Comparison of ENCODE assay signal across 1 cellular context in genomic region chr4:71338846-71339593, GRCh38.
TF ChIP-seq lines count a peak whose summit lies in the region.

SLC4A4 (plus strand) TSS chr4:71339020.

TF ChIP-seq in H1, 55 proteins besides CTCF, POLR2A, EP300 and RAD21 (continued from another document):
- TF ChIP-seq TBP (IDR thresholded peaks at IDR 0.05; ENCODE audit: low read depth, low read length) = no peak
- TF ChIP-seq GTF2F1 (IDR thresholded peaks at IDR 0.05; ENCODE audit: borderline replicate concordance, low read depth, low read length) = no peak
- TF ChIP-seq NANOG (IDR thresholded peaks at IDR 0.05; ENCODE audit: insufficient read depth, low read depth, low read length, poor library complexity, severe bottlenecking) = no peak
- no peak for TF ChIP-seq TEAD4 (IDR thresholded peaks at IDR 0.05; ENCODE audit: low read depth, low read length)
- no peak for TF ChIP-seq JUN (IDR thresholded peaks at IDR 0.05; ENCODE audit: low read depth, low read length)
- no peak for TF ChIP-seq CBX8 (IDR thresholded peaks at IDR 0.05; ENCODE audit: borderline replicate concordance, low read depth, low read length)
